12 cellular contexts compared by ENCODE assay signal in the genomic region with DNA sequence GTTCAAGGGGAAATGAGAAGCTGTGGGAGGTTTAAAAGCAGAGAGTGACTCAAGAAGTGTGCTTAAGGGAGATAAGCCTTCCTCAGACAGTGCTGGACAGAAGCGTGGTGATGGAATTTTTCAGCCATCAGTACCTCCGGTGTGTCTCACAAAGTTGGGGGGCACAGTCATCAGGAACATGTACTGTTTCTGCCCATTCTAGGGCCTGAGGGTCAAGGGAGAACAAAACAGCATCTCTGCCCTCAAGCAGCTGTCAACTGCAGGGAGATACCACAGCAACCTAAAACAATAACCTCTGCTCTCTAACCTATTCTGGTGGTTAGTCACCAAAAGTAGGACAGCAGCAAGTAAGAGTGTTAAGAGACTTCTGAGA. TPM values are rescaled to one million over a fixed set of nuclear protein-coding genes. Genes with fewer than 3 reads are reported as not detected.
A peak's percentile ranks its signal among the peaks of the same experiment; 100 is the strongest.
DNase-seq lines count a peak whose midpoint lies in the region; ATAC-seq, FAIRE-seq and TF ChIP-seq lines count a peak whose summit lies in the region.
"Had no signal": no experiment of that assay in that cellular context is flagged by ENCODE, and none has a peak within 500 bp of the region (broad histone marks: within the 10 kb centered on the region; RNA-seq: fewer than 3 reads in every experiment).

No MANE protein-coding gene starts in this region.

- peak overlapping the region; percentile 95 for H3K27ac Mint-ChIP-seq in astrocyte (ENCODE audit: unreplicated experiment)
- H3K27ac Mint-ChIP-seq: activated T-helper 2 cell treated with anti-CD3 and anti-CD28 coated beads, Interferon-gamma antibody, Interleukin-2, Interleukin-4, amounts not matched to agents 10 μg/mL and 5 μg/mL and 100 μg/mL, durations not matched to agents 14 hours and 24 hours and 36 hours had no signal

- H3K36me3 ChIP-seq in astrocyte (ENCODE audit: insufficient read depth, low read length), result no peaks in the 10 kb centered on the region

- peaks cover 32% of the 10 kb centered on the region for H3K4me1 Mint-ChIP-seq in astrocyte (ENCODE audit: low read depth, unreplicated experiment)

- TF ChIP-seq CTCF in astrocyte (IDR thresholded peaks at IDR 0.05; ENCODE audit: insufficient read depth, low read depth, low read length), result no peak

- H3K36me3 Mint-ChIP-seq in astrocyte (ENCODE audit: low read depth, unreplicated experiment), result no peaks in the 10 kb centered on the region

- peak overlapping the region; percentile 80 for H3K4me2 ChIP-seq in astrocyte (ENCODE audit: low read length)

- ATAC-seq in GM19023 (IDR thresholded peaks at IDR 0.05; ENCODE audit: unreplicated experiment), result peak; percentile 36
- ATAC-seq in HG03432 (IDR thresholded peaks at IDR 0.05; ENCODE audit: unreplicated experiment), result peak; percentile 36
- no peak for ATAC-seq in GM19467 (IDR thresholded peaks at IDR 0.05; ENCODE audit: unreplicated experiment)

- H3K4me3 ChIP-seq in astrocyte (ENCODE audit: insufficient read depth, low read depth, low read length), result peak overlapping the region; percentile 14

- no peaks in the 10 kb centered on the region for H3K79me2 ChIP-seq in astrocyte (ENCODE audit: insufficient read depth, low read length)

- H3K9ac ChIP-seq in astrocyte (ENCODE audit: low read length), result peak overlapping the region; percentile 44

- peak overlapping the region; percentile 64 for H3K27ac ChIP-seq in astrocyte (ENCODE audit: low read depth, low read length)

- DNase-seq in astrocyte (ENCODE audit: low read depth) (peak; percentile 74), renal cortical epithelial cell (ENCODE audit: low read depth) (peak; percentile 60), hepatic stellate cell (ENCODE audit: low spot score) (no peak), NCI-H1105 (lab: John Stamatoyannopoulos, UW) (no peak), NCI-H2029 treated with DMSO at 0.1 percent for 48 hours (lab: John Stamatoyannopoulos, UW) (no peak)
- DNase-seq: H7, NCI-H1092, SW 1271 had no signal

- H3K4me3 Mint-ChIP-seq in astrocyte (ENCODE audit: unreplicated experiment), result peak overlapping the region; percentile 28

- H3K4me1 ChIP-seq in astrocyte (ENCODE audit: insufficient read depth, low read length), result peaks cover 27% of the 10 kb centered on the region

- no peak overlapping the region for H2AFZ ChIP-seq in astrocyte (ENCODE audit: low read depth, low read length)

- no peaks in the 10 kb centered on the region for H3K9me3 ChIP-seq in astrocyte (ENCODE audit: insufficient read depth, low read depth, low read length)

- no peaks in the 10 kb centered on the region for H3K27me3 Mint-ChIP-seq in astrocyte (ENCODE audit: low read depth, unreplicated experiment)

- FAIRE-seq in astrocyte (lab: Jason Lieb, UNC), result no peak

- H3K27me3 ChIP-seq in astrocyte (ENCODE audit: insufficient read depth, low read length), result peaks cover 15% of the 10 kb centered on the region

- no peaks in the 10 kb centered on the region for H3K9me3 Mint-ChIP-seq in astrocyte (ENCODE audit: unreplicated experiment)
- H3K9me3 Mint-ChIP-seq: activated T-helper 2 cell treated with anti-CD3 and anti-CD28 coated beads, Interferon-gamma antibody, Interleukin-2, Interleukin-4, amounts not matched to agents 10 μg/mL and 5 μg/mL and 100 μg/mL, durations not matched to agents 14 hours and 24 hours and 36 hours had no signal

- H4K20me1 ChIP-seq in astrocyte (ENCODE audit: insufficient read depth, low read length), result no peaks in the 10 kb centered on the region

RNA-seq across cellular contexts. Expression of a gene that starts 2.0 kb away (rescaled TPM):
- 39.7 and 52.9 TPM in 2 replicates for total RNA-seq in astrocyte
- total RNA-seq in renal cortical epithelial cell, result 9.9 and 91.9 TPM in 2 replicates
- total RNA-seq: activated T-helper 2 cell treated with anti-CD3 and anti-CD28 coated beads, Interferon-gamma antibody, Interleukin-2, Interleukin-4, amounts not matched to agents 10 μg/mL and 5 μg/mL and 100 μg/mL, durations not matched to agents 14 hours and 24 hours and 36 hours had no signal

Comparison
In these comparisons a context has a peak if more than half of its experiments do, and no peak if none do; other contexts are left out.
1. DNase-seq: peak in astrocyte (single experiment) and renal cortical epithelial cell (single experiment); none in hepatic stellate cell (single experiment), NCI-H1105 (single experiment) and NCI-H2029 treated with DMSO at 0.1 percent for 48 hours (single experiment).